Comparison of ENCODE assay signal across 17 cellular contexts in the genomic region with DNA sequence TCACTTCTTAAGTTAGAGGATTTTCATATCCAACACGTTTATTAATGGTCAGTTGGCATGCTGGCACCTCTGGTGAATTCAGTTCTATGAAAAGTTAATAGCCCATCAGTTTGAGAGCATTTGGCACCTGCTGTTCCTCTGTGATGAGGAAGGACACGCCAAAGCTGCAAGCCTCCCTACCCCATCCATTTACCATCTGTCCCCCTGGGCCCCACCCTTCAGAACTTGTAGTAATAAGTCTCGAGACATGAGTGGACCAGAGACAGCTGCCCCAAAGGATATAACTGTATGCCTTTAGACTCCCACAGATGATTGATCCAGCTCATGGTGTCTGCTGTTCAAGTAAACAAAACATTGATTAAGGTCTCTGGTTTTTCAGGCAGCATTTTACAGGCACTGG.
"Had no signal": no experiment of that assay in that cellular context is flagged by ENCODE, and none has a peak within 500 bp of the region (broad histone marks: within the 10 kb centered on the region; RNA-seq: fewer than 3 reads in every experiment).

No MANE protein-coding gene starts in this region.

- ATAC-seq: left lung; naive thymus-derived CD4-positive, alpha-beta T cell; sciatic nerve; stimulated activated naive B cell treated with anti-CD40 and anti-IgM and Interleukin-4, amounts not matched to agents 10 μg/mL and 1 μg/mL and 100 μg/mL, for 72 hours had no signal

- H3K36me3 ChIP-seq: neural progenitor cell had no signal

- H3K27me3 Mint-ChIP-seq: naive thymus-derived CD4-positive, alpha-beta T cell; progenitor cell of endocrine pancreas; stimulated activated naive B cell treated with anti-CD40 and anti-IgM and Interleukin-4, amounts not matched to agents 10 μg/mL and 1 μg/mL and 100 μg/mL, for 72 hours; stimulated activated naive CD8-positive, alpha-beta T cell treated with anti-CD3 and anti-CD28 coated beads, Interleukin-15, Interleukin-2, amounts not matched to agents 100 ng/mL and 50 ng/mL, for 24 hours had no signal

- H3K4me2 ChIP-seq: neural progenitor cell had no signal

- H3K4me1 ChIP-seq: neural progenitor cell had no signal

- DNase-seq: effector CD4-positive, alpha-beta T cell; left lung; mesenchymal stem cell; naive thymus-derived CD4-positive, alpha-beta T cell; spleen; stimulated activated naive B cell treated with anti-CD40 and anti-IgM and Interleukin-4, amounts not matched to agents 10 μg/mL and 1 μg/mL and 100 μg/mL, for 72 hours; upper lobe of left lung had no signal

- H3K4me3 ChIP-seq: dorsolateral prefrontal cortex, left lung, neural progenitor cell, spleen, thoracic aorta, tibial nerve, upper lobe of left lung had no signal

- H3K4me3 Mint-ChIP-seq: mesothelial cell of epicardium; naive thymus-derived CD4-positive, alpha-beta T cell; neural progenitor cell; stimulated activated naive B cell treated with anti-CD40 and anti-IgM and Interleukin-4, amounts not matched to agents 10 μg/mL and 1 μg/mL and 100 μg/mL, for 72 hours; stimulated activated naive CD8-positive, alpha-beta T cell treated with anti-CD3 and anti-CD28 coated beads, Interleukin-15, Interleukin-2, amounts not matched to agents 100 ng/mL and 50 ng/mL, for 24 hours had no signal

- H3K27ac Mint-ChIP-seq: mesothelial cell of epicardium; nephron; neural progenitor cell; stimulated activated naive B cell treated with anti-CD40 and anti-IgM and Interleukin-4, amounts not matched to agents 10 μg/mL and 1 μg/mL and 100 μg/mL, for 72 hours had no signal

- H3K9me3 Mint-ChIP-seq: mesothelial cell of epicardium; nephron; neural progenitor cell; stimulated activated naive B cell treated with anti-CD40 and anti-IgM and Interleukin-4, amounts not matched to agents 10 μg/mL and 1 μg/mL and 100 μg/mL, for 72 hours; stimulated activated naive CD8-positive, alpha-beta T cell treated with anti-CD3 and anti-CD28 coated beads, Interleukin-15, Interleukin-2, amounts not matched to agents 100 ng/mL and 50 ng/mL, for 24 hours had no signal

- H2AFZ ChIP-seq: neural progenitor cell, parathyroid adenoma had no signal

- H3K9ac ChIP-seq: neural progenitor cell, parathyroid adenoma had no signal

- H3K27ac ChIP-seq: dorsolateral prefrontal cortex, left lung, neural progenitor cell, parathyroid adenoma, thoracic aorta, tibial nerve, upper lobe of left lung had no signal

- H3K27me3 ChIP-seq: dorsolateral prefrontal cortex, left lung, neural progenitor cell, spleen, tibial nerve, upper lobe of left lung had no signal

- H3K9me3 ChIP-seq: left lung, spleen, thoracic aorta, tibial nerve, upper lobe of left lung had no signal
